ENCODE assay signal across 13 cellular contexts in genomic region chr6:162123797-162124196, GRCh38.
DNase-seq lines count a peak whose midpoint lies in the region; TF ChIP-seq lines count a peak whose summit lies in the region.
"Had no signal": no experiment of that assay in that cellular context is flagged by ENCODE, and none has a peak within 500 bp of the region (broad histone marks: within the 10 kb centered on the region; RNA-seq: fewer than 3 reads in every experiment).

No MANE protein-coding gene starts in this region.

- H3K27ac Mint-ChIP-seq in MCF 10A (ENCODE audit: low read depth, unreplicated experiment) = no peak overlapping the region

- H3K9me2 ChIP-seq in OCI-LY7 (ENCODE audit: insufficient read depth, low read length) = no peaks in the 10 kb centered on the region

- no peak overlapping the region for H3K4me3 ChIP-seq in breast epithelium
- no peak overlapping the region for H3K4me3 ChIP-seq in OCI-LY7 (ENCODE audit: low read depth, low read length, poor library complexity, severe bottlenecking)
- no peak overlapping the region for H3K4me3 ChIP-seq in left ventricle myocardium inferior
- H3K4me3 ChIP-seq in testis = no peak overlapping the region
- H3K4me3 ChIP-seq: BLaER1 treated with 17β-estradiol and CSF1 and Interleukin-3, amounts not matched to agents 10 nM and 100 nM; lower lobe of right lung had no signal

- POLR2A ChIA-PET in MCF 10A (lab: Yijun Ruan, JAX) (no interaction called here), OCI-LY7 (lab: Charles Lee) (no interaction called here)

- no peak for TF ChIP-seq POLR2A in breast epithelium (IDR thresholded peaks at IDR 0.05)
- TF ChIP-seq POLR2A in testis (IDR thresholded peaks at IDR 0.05) = no peak

- H3K4me1 Mint-ChIP-seq in MCF 10A (ENCODE audit: insufficient read depth, unreplicated experiment) = peaks cover 15% of the 10 kb centered on the region

- peak overlapping the region; percentile 9; the same call in 1 of the 2 replicates for H2AFZ ChIP-seq in OCI-LY7 (ENCODE audit: low read length)

- H3K79me2 ChIP-seq in OCI-LY7 (ENCODE audit: insufficient read depth, low read depth, low read length) = no peaks in the 10 kb centered on the region

- no peaks in the 10 kb centered on the region for H3K27me3 Mint-ChIP-seq in MCF 10A (ENCODE audit: insufficient read depth, unreplicated experiment)

- H3K9me3 Mint-ChIP-seq in MCF 10A (ENCODE audit: unreplicated experiment) = peaks cover 7% of the 10 kb centered on the region

- H3K36me3 Mint-ChIP-seq in MCF 10A (ENCODE audit: insufficient read depth, unreplicated experiment) = no peaks in the 10 kb centered on the region

- no peaks in the 10 kb centered on the region for H4K20me1 ChIP-seq in OCI-LY7 (ENCODE audit: insufficient read depth, low read length)
- H4K20me1 ChIP-seq: BLaER1 treated with 17β-estradiol and CSF1 and Interleukin-3, amounts not matched to agents 10 nM and 100 nM had no signal

- H3K9me3 ChIP-seq in breast epithelium (peaks cover 0 to 6% of the 10 kb centered on the region in 2 donors), OCI-LY7 (ENCODE audit: low read length) (no peaks in the 10 kb centered on the region), left ventricle myocardium inferior (replicated peaks) (peaks cover 4% of the 10 kb centered on the region), testis (no peaks in the 10 kb centered on the region)

- intact Hi-C loops in MCF 10A (cut with micrococcal nuclease) = no loop called here
- intact Hi-C loops in breast epithelium (cut with DNase I; ENCODE audit: low total_unique reads) = no loop called here
- intact Hi-C loops in OCI-LY7 (cut with micrococcal nuclease; ENCODE audit: unreplicated experiment) = no loop called here
- intact Hi-C loops in left ventricle myocardium inferior (cut with micrococcal nuclease) = no loop called here
- intact Hi-C loops in testis (cut with DNase I; ENCODE audit: low total_unique reads) = no loop called here

- no peak overlapping the region for H3K27ac ChIP-seq in breast epithelium
- H3K27ac ChIP-seq in OCI-LY7 (ENCODE audit: low read depth, low read length, poor library complexity, severe bottlenecking) = no peak overlapping the region
- no peak overlapping the region for H3K27ac ChIP-seq in left ventricle myocardium inferior (replicated peaks)
- no peak overlapping the region for H3K27ac ChIP-seq in testis
- H3K27ac ChIP-seq: BLaER1 treated with 17β-estradiol and CSF1 and Interleukin-3, amounts not matched to agents 10 nM and 100 nM; lower lobe of right lung had no signal

- WGBS in testis, 2 donors = 62 to 64% methylated on average over 3 of the region's 3 CpGs

- in situ Hi-C loops in GM13976 (cut with MboI; ENCODE audit: low sequenced_read_pairs, unreplicated experiment) = no loop called here

- no peak overlapping the region for H3K4me3 Mint-ChIP-seq in MCF 10A (ENCODE audit: unreplicated experiment)

- H3K27me3 ChIP-seq in breast epithelium (no peaks in the 10 kb centered on the region), left ventricle myocardium inferior (ENCODE audit: low read depth) (no peaks in the 10 kb centered on the region), testis (no peaks in the 10 kb centered on the region)
- H3K27me3 ChIP-seq: BLaER1 treated with 17β-estradiol and CSF1 and Interleukin-3, amounts not matched to agents 10 nM and 100 nM had no signal

- no peak overlapping the region for H3K4me2 ChIP-seq in OCI-LY7 (ENCODE audit: low read length)

- H3K36me3 ChIP-seq in breast epithelium (no peaks in the 10 kb centered on the region), OCI-LY7 (ENCODE audit: insufficient read depth, low read length) (no peaks in the 10 kb centered on the region), left ventricle myocardium inferior (no peaks in the 10 kb centered on the region), testis (ENCODE audit: low read depth, missing control alignments) (no peaks in the 10 kb centered on the region)
- H3K36me3 ChIP-seq: BLaER1 treated with 17β-estradiol and CSF1 and Interleukin-3, amounts not matched to agents 10 nM and 100 nM; lower lobe of right lung had no signal

- H3K4me1 ChIP-seq in breast epithelium (no peaks in the 10 kb centered on the region), OCI-LY7 (ENCODE audit: insufficient read depth, low read length, poor library complexity, severe bottlenecking) (no peaks in the 10 kb centered on the region), left ventricle myocardium inferior (peaks cover 13% of the 10 kb centered on the region), testis (peaks cover 17% of the 10 kb centered on the region)
- H3K4me1 ChIP-seq: lower lobe of right lung had no signal

- CTCF ChIA-PET in MCF 10A (lab: Yijun Ruan, JAX) (interaction anchor here (0.6 to 1.3 kb wide), 2 partner anchors 11 to 236 kb away, joined by 3 to 4 read pairs; no protein-coding TSS in a partner anchor), OCI-LY7 (lab: Charles Lee; ENCODE audit: unreplicated experiment) (no interaction called here)

- TF ChIP-seq CTCF in MCF 10A (IDR thresholded peaks at IDR 0.05; ENCODE audit: unreplicated experiment) (peak; percentile 8), breast epithelium (IDR thresholded peaks at IDR 0.05) (no peak), OCI-LY7 (conservative IDR thresholded peaks at IDR 0.05; ENCODE audit: low read length) (peak; percentile 50), left ventricle myocardium inferior (IDR thresholded peaks at IDR 0.05; ENCODE audit: borderline replicate concordance) (peak; percentile 36), testis (IDR thresholded peaks at IDR 0.05) (peak in 2 of 3 experiments; percentile 15 to 26), GM13976 (IDR thresholded peaks at IDR 0.05; ENCODE audit: borderline replicate concordance, control extremely low read depth, extremely low read depth, insufficient read depth, missing control alignments) (no peak)

- DNase-seq in MCF 10A (ENCODE audit: unreplicated experiment) (no peak), breast epithelium (ENCODE audit: low spot score in 2 of 2) (no peak), OCI-LY7 (ENCODE audit: low spot score) (peak; percentile 6), left ventricle myocardium inferior (no peak), testis (no peak), NK-92 (lab: John Stamatoyannopoulos, UW; ENCODE audit: unreplicated experiment) (no peak), GM13976 (ENCODE audit: low spot score) (no peak), KG1 (lab: John Stamatoyannopoulos, UW) (no peak)
- DNase-seq: activated CD4-positive, CD25-positive, alpha-beta regulatory T cell; activated naive CD4-positive, alpha-beta T cell treated with Interleukin-2 at 50 U/mL for 16 hours; lower lobe of right lung; NCI-H774 had no signal

- BruUV-seq in MCF 10A (replicated peaks; lab: Mats Ljungman, UMichigan) = no TSS peak
- no TSS peak for BruUV-seq in OCI-LY7 (replicated peaks; lab: Mats Ljungman, UMichigan)

Comparison
In these comparisons a context has a peak if more than half of its experiments do, and no peak if none do; other contexts are left out.
1. CTCF ChIP-seq: peak in MCF 10A (single experiment), OCI-LY7 (single experiment), left ventricle myocardium inferior (single experiment) and testis (2 of 3); none in breast epithelium (0 of 3) and GM13976 (single experiment).